ENCODE assay signal across 8 cellular contexts in the genomic region with DNA sequence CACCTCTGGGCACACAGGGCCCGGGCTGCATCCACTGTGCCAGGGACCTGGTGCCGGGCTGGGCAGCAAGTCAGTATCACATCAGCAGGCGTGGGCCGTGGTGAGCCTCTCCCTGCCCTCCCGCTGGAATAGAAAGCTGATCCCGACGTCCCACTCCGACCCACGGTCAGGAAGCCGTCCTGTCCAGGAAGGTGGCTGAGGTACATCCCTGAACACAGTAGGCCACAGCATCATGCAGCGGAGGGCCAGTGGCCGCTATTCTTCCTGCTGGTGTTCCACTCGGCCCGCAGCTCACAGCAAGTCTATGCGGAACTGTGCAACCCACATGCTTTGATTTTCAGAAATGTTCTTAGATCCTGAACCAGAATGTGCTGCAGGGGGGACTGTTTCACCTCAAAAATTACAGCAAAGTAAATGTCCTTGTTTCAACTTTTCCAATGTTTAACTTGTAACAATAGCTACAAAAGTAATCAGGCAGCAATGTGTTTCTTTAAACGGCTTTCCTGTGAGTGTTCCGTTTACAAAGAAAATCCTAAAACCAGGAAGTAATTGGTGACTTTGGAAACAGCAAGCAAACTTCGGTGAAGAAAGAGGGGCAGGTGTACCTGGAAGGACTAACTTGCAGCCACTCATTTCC. TPM values are rescaled to one million over a fixed set of nuclear protein-coding genes. Genes with fewer than 3 reads are reported as not detected.
A peak's percentile ranks its signal among the peaks of the same experiment; 100 is the strongest.
DNase-seq lines count a peak whose midpoint lies in the region; ATAC-seq and TF ChIP-seq lines count a peak whose summit lies in the region.

No MANE protein-coding gene starts in this region.

- H3K79me2 ChIP-seq in OCI-LY7 (ENCODE audit: insufficient read depth, low read depth, low read length) (no peaks in the 10 kb centered on the region), neural progenitor cell (ENCODE audit: low read depth) (peaks cover 41% of the 10 kb centered on the region)

- BruUV-seq in OCI-LY7 (replicated peaks; lab: Mats Ljungman, UMichigan), result no TSS peak

- peaks cover 46% of the 10 kb centered on the region for H3F3A ChIP-seq in neural progenitor cell (ENCODE audit: low read depth)

- H3K27ac Mint-ChIP-seq in neural progenitor cell, result peak overlapping the region; percentile 95

- H3K4me3 Mint-ChIP-seq in neural progenitor cell, result peak overlapping the region; percentile 79

- H3K9me3 ChIP-seq in OCI-LY7 (ENCODE audit: low read length) (no peaks in the 10 kb centered on the region), neural progenitor cell (ENCODE audit: low read depth) (no peaks in the 10 kb centered on the region)

- ATAC-seq in HG03135 (IDR thresholded peaks at IDR 0.05; ENCODE audit: unreplicated experiment) (no peak), GM21515 (IDR thresholded peaks at IDR 0.05; ENCODE audit: unreplicated experiment) (no peak)

- intact Hi-C loops in OCI-LY7 (cut with micrococcal nuclease; ENCODE audit: unreplicated experiment), result loop anchor here (2.0 kb wide), 1 partner anchor 17 kb away; no protein-coding TSS in a partner anchor

- H3K4me2 ChIP-seq in OCI-LY7 (ENCODE audit: low read length), result peak overlapping the region; percentile 81
- peak overlapping the region; percentile 77 for H3K4me2 ChIP-seq in neural progenitor cell

- CTCF ChIA-PET in OCI-LY7 (lab: Charles Lee; ENCODE audit: unreplicated experiment), result interaction anchor here (0.6 to 1.2 kb wide), 2 partner anchors 7 to 18 kb away, joined by 3 to 4 read pairs; no protein-coding TSS in a partner anchor

- H3K4me3 ChIP-seq in OCI-LY7 (ENCODE audit: low read depth, low read length, poor library complexity, severe bottlenecking), result peak overlapping the region; percentile 54
- peak overlapping the region; percentile 50 for H3K4me3 ChIP-seq in epithelial cell of esophagus (ENCODE audit: low read length)
- H3K4me3 ChIP-seq in neural progenitor cell, result peak overlapping the region; percentile 38

- no peaks in the 10 kb centered on the region for H3K9me3 Mint-ChIP-seq in neural progenitor cell

- peaks cover 5% of the 10 kb centered on the region for H3K27me3 Mint-ChIP-seq in neural progenitor cell (ENCODE audit: insufficient read depth, low read depth)

- H3K4me1 Mint-ChIP-seq in neural progenitor cell, result peaks cover 69% of the 10 kb centered on the region

- no peaks in the 10 kb centered on the region for H3K9me2 ChIP-seq in OCI-LY7 (ENCODE audit: insufficient read depth, low read length)

- TF ChIP-seq CTCF in C4-2B (conservative IDR thresholded peaks at IDR 0.05), result no peak
- no peak for TF ChIP-seq CTCF in OCI-LY7 (conservative IDR thresholded peaks at IDR 0.05; ENCODE audit: low read length)
- TF ChIP-seq CTCF in epithelial cell of esophagus (IDR thresholded peaks at IDR 0.05; ENCODE audit: insufficient read depth, low read depth, low read length, missing control alignments), result no peak
- TF ChIP-seq CTCF in neural progenitor cell (IDR thresholded peaks at IDR 0.05), result no peak

- H3K9ac ChIP-seq in neural progenitor cell, result peak overlapping the region; percentile 22

- POLR2A ChIA-PET in OCI-LY7 (lab: Charles Lee), result interaction anchor here (1.4 to 1.9 kb wide), 2 partner anchors 17 kb away, joined by 5 to 6 read pairs; no protein-coding TSS in a partner anchor

- H3K36me3 ChIP-seq in OCI-LY7 (ENCODE audit: insufficient read depth, low read length) (no peaks in the 10 kb centered on the region), neural progenitor cell (no peaks in the 10 kb centered on the region)

- H4K20me1 ChIP-seq in OCI-LY7 (ENCODE audit: insufficient read depth, low read length) (no peaks in the 10 kb centered on the region), neural progenitor cell (ENCODE audit: low read depth) (peaks cover 38% of the 10 kb centered on the region)

- no peaks in the 10 kb centered on the region for H3K27me3 ChIP-seq in neural progenitor cell

- H2AFZ ChIP-seq in OCI-LY7 (ENCODE audit: low read length), result peak overlapping the region; percentile 8; the same call in 1 of the 2 replicates
- no peak overlapping the region for H2AFZ ChIP-seq in neural progenitor cell (replicated peaks)

- H3K27ac ChIP-seq in C4-2B (peak overlapping the region; percentile 91), OCI-LY7 (ENCODE audit: low read depth, low read length, poor library complexity, severe bottlenecking) (peak overlapping the region; percentile 49), neural progenitor cell (peak overlapping the region; percentile 72)

- H3K36me3 Mint-ChIP-seq in neural progenitor cell, result no peaks in the 10 kb centered on the region

- H3K4me1 ChIP-seq in OCI-LY7 (ENCODE audit: insufficient read depth, low read length, poor library complexity, severe bottlenecking), result peaks cover 15% of the 10 kb centered on the region
- H3K4me1 ChIP-seq in neural progenitor cell, result peaks cover 56% of the 10 kb centered on the region

- DNase-seq in OCI-LY7 (ENCODE audit: low spot score) (no peak), epithelial cell of esophagus (ENCODE audit: low read depth) (peak; percentile 11), neural progenitor cell (ENCODE audit: low spot score) (no peak), kidney tubule cell (ENCODE audit: low spot score) (no peak), iPS-NIHi7 (ENCODE audit: extremely low spot score) (no peak)

RNA-seq across cellular contexts. Expression of gene GPR146, which starts 0.7 kb away (rescaled TPM):
- 0.62 and 0.95 TPM in 2 replicates for total RNA-seq in OCI-LY7 (2014; rRNA removed; shearing (Covaris generic))
- total RNA-seq in OCI-LY7 (2022) (0.77 and 3.3 TPM in 2 replicates), neural progenitor cell (ENCODE audit: low replicate concordance) (0.79 and 3.5 TPM in 2 replicates)

RNA-seq across cellular contexts. Expression of gene GPER1, which starts 44.2 kb away (rescaled TPM):
- total RNA-seq in OCI-LY7 (2014; rRNA removed; shearing (Covaris generic)), result 22.9 and 34.9 TPM in 2 replicates
- total RNA-seq in OCI-LY7 (2022), result 44.7 and 75.9 TPM in 2 replicates
- 1.2 and 1.3 TPM in 2 replicates for total RNA-seq in neural progenitor cell (ENCODE audit: low replicate concordance)

Comparison
In these comparisons a context has a peak if more than half of its experiments do, and no peak if none do; other contexts are left out.
1. RNA of gene GPER1, which starts 44.2 kb away (total RNA-seq): 22.9 to 75.9 TPM in OCI-LY7; 1.2 to 1.3 TPM in neural progenitor cell; every median in the first group is over 10 times any median in the second.
2. Peak in every context shown above with its lines, with median percentiles within 50 percentile points of each other: H3K27ac ChIP-seq and H3K4me3 ChIP-seq.